In genomic region chr20:51765381-51765780, GRCh38 we compare ENCODE assay signal across 1 cellular context. TPM values are rescaled to one million over a fixed set of nuclear protein-coding genes. Genes with fewer than 3 reads are reported as not detected.
"Had no signal": no experiment of that assay in that cellular context is flagged by ENCODE, and none has a peak within 500 bp of the region (broad histone marks: within the 10 kb centered on the region; RNA-seq: fewer than 3 reads in every experiment).

No MANE protein-coding gene starts in this region.

RNA-seq across cellular contexts. Expression of gene SALL4, which starts 36.9 kb away (rescaled TPM):
- total RNA-seq: LHCN-M2 had no signal
